In genomic region chr4:104491826-104492771, GRCh38 we compare ENCODE assay signal across 8 cellular contexts. TPM values are rescaled to one million over a fixed set of nuclear protein-coding genes. Genes with fewer than 3 reads are reported as not detected.
A peak's percentile ranks its signal among the peaks of the same experiment; 100 is the strongest.
DNase-seq lines count a peak whose midpoint lies in the region; ATAC-seq and TF ChIP-seq lines count a peak whose summit lies in the region.

No MANE protein-coding gene starts in this region.

- H3K36me3 ChIP-seq in gastrocnemius medialis = no peaks in the 10 kb centered on the region

- no peaks in the 10 kb centered on the region for H3K9me3 ChIP-seq in gastrocnemius medialis

- H3K4me1 ChIP-seq in gastrocnemius medialis = peaks cover 11 to 18% of the 10 kb centered on the region in 2 donors

- H3K27me3 ChIP-seq in gastrocnemius medialis = peaks cover 9 to 32% (median 20%) of the 10 kb centered on the region in 3 donors

- in situ Hi-C loops in gastrocnemius medialis (cut with MboI; ENCODE audit: low sequenced_read_pairs in 4 of 4) = no loop called here

- no peak for TF ChIP-seq CTCF in GM12864 (IDR thresholded peaks at IDR 0.05; ENCODE audit: low read depth, low read length, missing control alignments)
- no peak for TF ChIP-seq CTCF in WI38 (IDR thresholded peaks at IDR 0.05; ENCODE audit: low read depth, low read length)
- TF ChIP-seq CTCF in gastrocnemius medialis (IDR thresholded peaks at IDR 0.05 in 4 of 5, conservative IDR thresholded peaks at IDR 0.05 in 1 of 5) = no peak

- peak; percentile 26 for ATAC-seq in GM21360 (IDR thresholded peaks at IDR 0.05; ENCODE audit: unreplicated experiment)
- no peak for ATAC-seq in gastrocnemius medialis

- DNase-seq in GM12864 (ENCODE audit: low read depth) = no peak
- peak; percentile 27 for DNase-seq in HT-29 (ENCODE audit: low spot score)
- peak; percentile 4 for DNase-seq in hepatic stellate cell (ENCODE audit: low spot score)
- no peak for DNase-seq in gastrocnemius medialis
- DNase-seq in mesenteric fat pad (ENCODE audit: low spot score) = no peak
- DNase-seq in AG08395 (ENCODE audit: low spot score) = no peak

- intact Hi-C loops in gastrocnemius medialis (cut with DNase I; ENCODE audit: low total_unique reads) = loop anchor here (5.0 kb wide), 1 partner anchor 980 kb away; the partner anchor contains the start of gene PPA2

- H3K27ac ChIP-seq in gastrocnemius medialis = peak overlapping the region; percentile 29 to 57 (median 52)

- H3K4me3 ChIP-seq in GM12864 (ENCODE audit: low read depth, low read length) (peak overlapping the region; percentile 88), WI38 (ENCODE audit: low read depth, low read length) (peak overlapping the region; percentile 59), gastrocnemius medialis (peak overlapping the region; percentile 62 to 68 (median 64))

- no peak for TF ChIP-seq POLR2A in gastrocnemius medialis (IDR thresholded peaks at IDR 0.05)

RNA-seq across cellular contexts. Expression of gene CXXC4, which starts 2.6 kb away (rescaled TPM):
- 0.21 and 0.56 TPM in 2 replicates for total RNA-seq in HT-29 (2014; rRNA removed; shearing (Covaris generic))
- total RNA-seq in gastrocnemius medialis (under 1 TPM in 3 of 4 donors, not detected in 1; 0.17 to 0.36 (median 0.24) TPM), mesenteric fat pad (1.1 TPM)

Comparison
In these comparisons a context has a peak if more than half of its experiments do, and no peak if none do; other contexts are left out.
1. DNase-seq: peak in HT-29 (single experiment) and hepatic stellate cell (single experiment); none in GM12864 (single experiment), gastrocnemius medialis (0 of 2), mesenteric fat pad (single experiment) and AG08395 (single experiment).
2. Peak in every context shown above with its lines, with median percentiles within 50 percentile points of each other: H3K4me3 ChIP-seq.